ENCODE assay signal across 10 cellular contexts in genomic region chr4:167041524-167041923, GRCh38.
"Had no signal": no experiment of that assay in that cellular context is flagged by ENCODE, and none has a peak within 500 bp of the region (broad histone marks: within the 10 kb centered on the region; RNA-seq: fewer than 3 reads in every experiment).

No MANE protein-coding gene starts in this region.

- H3K27ac ChIP-seq: GM23248 had no signal

- DNase-seq: GM23248, GOT3, H7, HFFc6, IMR-90, KG1 had no signal

- ATAC-seq: HCT116, K562 had no signal

- H2AFZ ChIP-seq: GM23248 had no signal

- FAIRE-seq: HTR-8/SVneo, K562 had no signal

- H3K4me3 ChIP-seq: GM23248, HAP-1, K562 had no signal

- H3K9ac ChIP-seq: GM23248 had no signal

- H3K36me3 ChIP-seq: HAP-1 had no signal

- H3K9me3 ChIP-seq: HAP-1 had no signal

- H3K4me1 ChIP-seq: HAP-1 had no signal
